Comparison of ENCODE assay signal across 1 cellular context in genomic region chr7:108614903-108615302, GRCh38.
TF ChIP-seq lines count a peak whose summit lies in the region.

No MANE protein-coding gene starts in this region.

TF ChIP-seq in H1, 55 proteins besides CTCF, POLR2A, EP300 and RAD21:
- TF ChIP-seq BRCA1 (IDR thresholded peaks at IDR 0.05; ENCODE audit: low read depth, low read length): no peak
- no peak for TF ChIP-seq RXRA (IDR thresholded peaks at IDR 0.05; ENCODE audit: insufficient read depth, low read depth, low read length)
- no peak for TF ChIP-seq JUN (IDR thresholded peaks at IDR 0.05; ENCODE audit: low read depth, low read length)
- TF ChIP-seq SRF (IDR thresholded peaks at IDR 0.05; ENCODE audit: low read depth, low read length): no peak
- no peak for TF ChIP-seq TBP (IDR thresholded peaks at IDR 0.05; ENCODE audit: low read depth, low read length)
- no peak for TF ChIP-seq BCL11A (IDR thresholded peaks at IDR 0.05; ENCODE audit: low read depth in 2 of 2, low read length in 2 of 2)
- no peak for TF ChIP-seq CBX5 (IDR thresholded peaks at IDR 0.05; ENCODE audit: low read depth, low read length)
TF ChIP-seq in H1: peak in this region for 0.
